Comparison of ENCODE assay signal across 15 cellular contexts in the genomic region with DNA sequence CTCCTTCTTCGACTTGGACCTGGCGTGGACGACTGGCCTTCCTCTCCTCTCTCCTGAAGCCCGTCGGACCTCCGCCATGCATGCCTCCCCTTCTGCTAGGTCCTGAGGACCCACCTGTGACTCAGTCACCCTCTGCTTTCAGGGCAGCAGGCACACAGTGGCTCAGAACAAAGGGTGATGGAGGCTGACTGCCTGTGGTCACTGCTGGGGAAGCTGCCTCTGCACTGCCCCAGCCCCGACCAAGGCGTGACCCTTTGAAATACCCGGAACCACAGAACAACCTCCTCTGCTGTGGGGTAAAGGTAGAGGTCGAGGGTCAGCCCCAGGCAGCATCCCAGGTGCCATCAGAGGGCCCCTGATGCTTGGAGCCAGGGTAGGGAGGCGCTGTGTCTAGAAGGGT. TPM values are rescaled to one million over a fixed set of nuclear protein-coding genes. Genes with fewer than 3 reads are reported as not detected.
DNase-seq lines count a peak whose midpoint lies in the region; FAIRE-seq and TF ChIP-seq lines count a peak whose summit lies in the region.
"Had no signal": no experiment of that assay in that cellular context is flagged by ENCODE, and none has a peak within 500 bp of the region (broad histone marks: within the 10 kb centered on the region; RNA-seq: fewer than 3 reads in every experiment).

No MANE protein-coding gene starts in this region.

- no peak for TF ChIP-seq CTCF in left ventricle myocardium inferior (IDR thresholded peaks at IDR 0.05; ENCODE audit: borderline replicate concordance)
- TF ChIP-seq CTCF in endodermal cell (conservative IDR thresholded peaks at IDR 0.05), result no peak

- H3K27me3 ChIP-seq in left ventricle myocardium inferior (ENCODE audit: low read depth) (no peaks in the 10 kb centered on the region), endodermal cell (ENCODE audit: control insufficient read depth, insufficient read depth, low read length, poor library complexity, severe bottlenecking) (no peaks in the 10 kb centered on the region), mucosa of rectum (ENCODE audit: control insufficient read depth in 2 of 2, insufficient read depth in 2 of 2, low read length in 2 of 2) (peaks cover 0 to 2% of the 10 kb centered on the region in 2 donors)
- H3K27me3 ChIP-seq in effector memory CD4-positive, alpha-beta T cell (replicated peaks; ENCODE audit: control insufficient read depth, insufficient read depth, low read length, poor library complexity, severe bottlenecking), result no peaks in the 10 kb centered on the region

- H3K36me3 ChIP-seq in left ventricle myocardium inferior (no peaks in the 10 kb centered on the region), endodermal cell (ENCODE audit: control insufficient read depth, insufficient read depth, low read length) (no peaks in the 10 kb centered on the region), mucosa of rectum (ENCODE audit: control insufficient read depth in 2 of 2, insufficient read depth in 2 of 2, low read length in 2 of 2) (no peaks in the 10 kb centered on the region)
- no peaks in the 10 kb centered on the region for H3K36me3 ChIP-seq in effector memory CD4-positive, alpha-beta T cell (ENCODE audit: control insufficient read depth, insufficient read depth, low read length)

- H3K4me1 Mint-ChIP-seq in endodermal cell, result peaks cover 10% of the 10 kb centered on the region

- WGBS in endodermal cell (ENCODE audit: insufficient coverage in 1 of 2, insufficient read length in 1 of 2), 2 experiments, result 83 to 85% methylated on average over 7 to 11 of the region's 11 CpGs

- peaks cover 20% of the 10 kb centered on the region for H3K4me1 ChIP-seq in left ventricle myocardium inferior
- no peaks in the 10 kb centered on the region for H3K4me1 ChIP-seq in endodermal cell (ENCODE audit: control insufficient read depth, insufficient read depth, low read length)
- peaks cover 10 to 11% of the 10 kb centered on the region in 2 donors for H3K4me1 ChIP-seq in mucosa of rectum (ENCODE audit: control insufficient read depth in 2 of 2, insufficient read depth in 2 of 2, low read length in 2 of 2)
- no peaks in the 10 kb centered on the region for H3K4me1 ChIP-seq in effector memory CD4-positive, alpha-beta T cell (ENCODE audit: control insufficient read depth, insufficient read depth, low read length, poor library complexity, severe bottlenecking)

- H3K9ac ChIP-seq in endodermal cell (ENCODE audit: extremely low read depth, low read length, poor library complexity, severe bottlenecking) (no peak overlapping the region), mucosa of rectum (ENCODE audit: low read depth in 1 of 2, low read length in 2 of 2) (no peak overlapping the region)

- no peak for FAIRE-seq in HTR-8/SVneo (lab: Jason Lieb, UNC)
- FAIRE-seq: frontal cortex had no signal

- peak overlapping the region; percentile 82 for H3K27ac ChIP-seq in left ventricle myocardium inferior (replicated peaks)
- no peak overlapping the region for H3K27ac ChIP-seq in endodermal cell (ENCODE audit: low read depth, low read length)
- H3K27ac ChIP-seq in mucosa of rectum (ENCODE audit: low read depth in 2 of 2, low read length in 2 of 2), result peak overlapping the region; percentile 46 to 72
- H3K27ac ChIP-seq in effector memory CD4-positive, alpha-beta T cell (ENCODE audit: insufficient read depth, low read length, poor library complexity, severe bottlenecking), result no peak overlapping the region

- DNase-seq in left ventricle myocardium inferior (no peak), cardiac septum (ENCODE audit: low spot score) (no peak), endodermal cell (peak; percentile 48), inferior parietal cortex (ENCODE audit: extremely low spot score) (no peak), 8988T (no peak), HTR-8/SVneo (ENCODE audit: insufficient read length, low spot score) (no peak)
- no peak for DNase-seq in effector memory CD4-positive, alpha-beta T cell
- DNase-seq: activated naive CD4-positive, alpha-beta T cell; effector CD8-positive, alpha-beta T cell; NCI-H1092; NCI-H2171 treated with DMSO at 0.1 percent for 48 hours; stimulated activated CD4-positive, alpha-beta T cell treated with anti-CD3 and anti-CD28 coated beads, Interleukin-4, amount 100 ng/mL, for 4 hours had no signal

- peak overlapping the region; percentile 28 for H3K27ac Mint-ChIP-seq in endodermal cell
- H3K27ac Mint-ChIP-seq: IgD-negative memory B cell had no signal

- H3K9me3 Mint-ChIP-seq in endodermal cell, result no peaks in the 10 kb centered on the region
- H3K9me3 Mint-ChIP-seq: IgD-negative memory B cell had no signal

- peaks cover 1% of the 10 kb centered on the region for H3K27me3 Mint-ChIP-seq in endodermal cell (ENCODE audit: insufficient read depth)

- intact Hi-C loops in left ventricle myocardium inferior (cut with micrococcal nuclease) (no loop called here), cardiac septum (cut with DNase I) (no loop called here)

- no peaks in the 10 kb centered on the region for H3K9me3 ChIP-seq in left ventricle myocardium inferior (replicated peaks)
- H3K9me3 ChIP-seq in endodermal cell (ENCODE audit: control insufficient read depth, low read length), result no peaks in the 10 kb centered on the region
- no peaks in the 10 kb centered on the region for H3K9me3 ChIP-seq in mucosa of rectum (ENCODE audit: control insufficient read depth in 2 of 2, low read length in 2 of 2)
- no peaks in the 10 kb centered on the region for H3K9me3 ChIP-seq in effector memory CD4-positive, alpha-beta T cell (ENCODE audit: control insufficient read depth, low read length)

- H3K4me3 Mint-ChIP-seq in endodermal cell, result no peak overlapping the region
- H3K4me3 Mint-ChIP-seq: IgD-negative memory B cell had no signal

- no peak overlapping the region for H3K4me3 ChIP-seq in left ventricle myocardium inferior
- H3K4me3 ChIP-seq in endodermal cell (ENCODE audit: low read length), result no peak overlapping the region
- H3K4me3 ChIP-seq in mucosa of rectum (ENCODE audit: low read length in 2 of 2), result no peak overlapping the region
- H3K4me3 ChIP-seq in effector memory CD4-positive, alpha-beta T cell (ENCODE audit: insufficient read depth, low read depth, low read length, poor library complexity, severe bottlenecking), result no peak overlapping the region

- no peaks in the 10 kb centered on the region for H3K36me3 Mint-ChIP-seq in endodermal cell (ENCODE audit: low read depth)
- H3K36me3 Mint-ChIP-seq: IgD-negative memory B cell had no signal

RNA-seq across cellular contexts. Expression of gene SLC4A1, which starts 12.4 kb away (rescaled TPM):
- total RNA-seq in left ventricle myocardium inferior (not detected), cardiac septum (4.0 TPM), endodermal cell (under 1 TPM in 1 of 2 donors, not detected in 1; 0.04 TPM)
- polyA plus RNA-seq in endodermal cell (2013, experiment 1 of 2), result not detected
- polyA plus RNA-seq in endodermal cell (2013, experiment 2 of 2), result 0.04 TPM
- polyA plus RNA-seq: IgD-negative memory B cell had no signal

RNA-seq across cellular contexts. Expression of gene RUNDC3A, which starts 28.0 kb away (rescaled TPM):
- total RNA-seq in left ventricle myocardium inferior (0.41 TPM), cardiac septum (0.97 TPM), endodermal cell (1 to 10 TPM; 1.0 to 2.1 TPM)
- polyA plus RNA-seq in endodermal cell (2013, experiment 1 of 2), result 21.7 TPM
- 15.4 TPM for polyA plus RNA-seq in endodermal cell (2013, experiment 2 of 2)
- polyA plus RNA-seq: IgD-negative memory B cell had no signal

RNA-seq across cellular contexts. Expression of gene SLC25A39, which starts 44.2 kb away (rescaled TPM):
- total RNA-seq in left ventricle myocardium inferior, result 46.7 TPM
- 53.4 TPM for total RNA-seq in cardiac septum
- total RNA-seq in endodermal cell, result 100 to 1,000 TPM; 191 to 201 TPM
- 87.4 TPM for polyA plus RNA-seq in endodermal cell (2013, experiment 1 of 2)
- polyA plus RNA-seq in endodermal cell (2013, experiment 2 of 2), result 82.3 TPM

Comparison
In these comparisons a context has a peak if more than half of its experiments do, and no peak if none do; other contexts are left out.
1. H3K27ac ChIP-seq: peak in left ventricle myocardium inferior (single experiment) and mucosa of rectum (2 of 2); none in endodermal cell (single experiment) and effector memory CD4-positive, alpha-beta T cell (single experiment).